23 cellular contexts compared by ENCODE assay signal in genomic region chr13:31195616-31196015, GRCh38. TPM values are rescaled to one million over a fixed set of nuclear protein-coding genes. Genes with fewer than 3 reads are reported as not detected.
DNase-seq lines count a peak whose midpoint lies in the region; TF ChIP-seq lines count a peak whose summit lies in the region.
"Had no signal": no experiment of that assay in that cellular context is flagged by ENCODE, and none has a peak within 500 bp of the region (broad histone marks: within the 10 kb centered on the region; RNA-seq: fewer than 3 reads in every experiment).

No MANE protein-coding gene starts in this region.

- DNase-seq in mammary epithelial cell (peak; percentile 16), MCF 10A (ENCODE audit: unreplicated experiment) (no peak), epithelial cell of esophagus (ENCODE audit: low read depth) (peak; percentile 26), pons (ENCODE audit: low spot score) (peak; percentile 30), H4 (ENCODE audit: low spot score) (no peak), HEK293T (ENCODE audit: extremely low spot score) (no peak)
- no peak for DNase-seq in effector CD8-positive, alpha-beta T cell (lab: John Stamatoyannopoulos, UW)
- DNase-seq: BE2C; DMS153; DND-41; H7; MG63; NCI-H1105 treated with DMSO at 0.1 percent for 48 hours; NCI-H2029 treated with DMSO at 0.1 percent for 48 hours; NCI-H446 treated with DMSO at 0.1 percent for 48 hours; NCI-H526; NCI-H82; NK-92 treated with Interleukin-12 subunit alpha and Interleukin-12 subunit beta, amount 100 ng/mL, for 24 hours; PC-3 had no signal

- H3K4me3 ChIP-seq in mammary epithelial cell (replicated peaks in 1 of 3; ENCODE audit: insufficient read depth in 1 of 3, low read depth in 2 of 3, low read length in 3 of 3) (no peak overlapping the region), epithelial cell of esophagus (ENCODE audit: low read length) (no peak overlapping the region)
- H3K4me3 ChIP-seq: K562, MG63, SJCRH30 had no signal

- H3K27ac Mint-ChIP-seq in MCF 10A (ENCODE audit: low read depth, unreplicated experiment), result no peak overlapping the region
- H3K27ac Mint-ChIP-seq: CD14-positive monocyte had no signal

- BruUV-seq in mammary epithelial cell (replicated peaks; lab: Mats Ljungman, UMichigan) (no TSS peak), MCF 10A (replicated peaks; lab: Mats Ljungman, UMichigan) (no TSS peak)

- no peak overlapping the region for H3K27ac ChIP-seq in mammary epithelial cell (ENCODE audit: insufficient read depth, low read depth, low read length)
- H3K27ac ChIP-seq: 22Rv1, SJCRH30 had no signal

- in situ Hi-C loops in mammary epithelial cell (cut with MboI; ENCODE audit: low sequenced_read_pairs in 2 of 2), result no loop called here

- H3K9me3 Mint-ChIP-seq in MCF 10A (ENCODE audit: unreplicated experiment), result no peaks in the 10 kb centered on the region

- no peak overlapping the region for H3K9ac ChIP-seq in mammary epithelial cell (ENCODE audit: insufficient read depth, low read length)

- H3K36me3 Mint-ChIP-seq in MCF 10A (ENCODE audit: insufficient read depth, unreplicated experiment), result no peaks in the 10 kb centered on the region
- H3K36me3 Mint-ChIP-seq: CD14-positive monocyte had no signal

- no peaks in the 10 kb centered on the region for H3K27me3 ChIP-seq in mammary epithelial cell (ENCODE audit: insufficient read depth, low read length)
- H3K27me3 ChIP-seq: MG63 had no signal

- H3K4me2 ChIP-seq in mammary epithelial cell (ENCODE audit: insufficient read depth, low read depth, low read length), result no peak overlapping the region

- no peaks in the 10 kb centered on the region for H3K79me2 ChIP-seq in mammary epithelial cell (ENCODE audit: insufficient read depth, low read length)

- H2AFZ ChIP-seq in mammary epithelial cell (ENCODE audit: low read depth, low read length), result no peak overlapping the region

- H3K4me1 Mint-ChIP-seq in MCF 10A (ENCODE audit: insufficient read depth, unreplicated experiment), result no peaks in the 10 kb centered on the region

- H3K36me3 ChIP-seq in mammary epithelial cell (ENCODE audit: insufficient read depth, low read length), result no peaks in the 10 kb centered on the region
- H3K36me3 ChIP-seq: BE2C, MG63, SJCRH30 had no signal

- no peaks in the 10 kb centered on the region for H3K9me3 ChIP-seq in mammary epithelial cell (replicated peaks; ENCODE audit: insufficient read depth, low read length)
- H3K9me3 ChIP-seq: BE2C, MG63, SJCRH30 had no signal

- no peaks in the 10 kb centered on the region for H3K4me1 ChIP-seq in mammary epithelial cell (ENCODE audit: insufficient read depth, low read length)
- H3K4me1 ChIP-seq: BE2C had no signal

- no peak overlapping the region for H3K4me3 Mint-ChIP-seq in MCF 10A (ENCODE audit: unreplicated experiment)
- H3K4me3 Mint-ChIP-seq: CD14-positive monocyte had no signal

- 90% methylated on average over 4 of the region's 4 CpGs for WGBS in mammary epithelial cell (ENCODE audit: low coverage, missing lambda C conversion rate)

- no peaks in the 10 kb centered on the region for H4K20me1 ChIP-seq in mammary epithelial cell (ENCODE audit: insufficient read depth, low read length)

- CTCF ChIA-PET in mammary epithelial cell (lab: Charles Lee; ENCODE audit: low non-redundant PET), result no interaction called here
- CTCF ChIA-PET in MCF 10A (lab: Yijun Ruan, JAX), result interaction anchor here (1.1 kb wide), 1 partner anchor 41 kb away, joined by 4 read pairs; no protein-coding TSS in a partner anchor
- CTCF ChIA-PET in HEK293T (lab: Yijun Ruan, JAX), result no interaction called here

- POLR2A ChIA-PET in MCF 10A (lab: Yijun Ruan, JAX), result interaction anchor here (0.7 to 1.2 kb wide), 2 partner anchors 16 to 37 kb away, joined by 3 read pairs; no protein-coding TSS in a partner anchor
- POLR2A ChIA-PET in HEK293T (lab: Yijun Ruan, JAX), result no interaction called here

- H3K27me3 Mint-ChIP-seq in MCF 10A (ENCODE audit: insufficient read depth, unreplicated experiment), result peaks cover 11% of the 10 kb centered on the region

- intact Hi-C loops in mammary epithelial cell (cut with micrococcal nuclease) (no loop called here), MCF 10A (cut with micrococcal nuclease) (no loop called here)

- TF ChIP-seq CTCF in mammary epithelial cell (conservative IDR thresholded peaks at IDR 0.05 in 1 of 2, IDR thresholded peaks at IDR 0.05 in 1 of 2; ENCODE audit: extremely low read depth in 1 of 2, insufficient read depth in 1 of 2, low read depth in 1 of 2, low read length in 2 of 2) (no peak), MCF 10A (IDR thresholded peaks at IDR 0.05; ENCODE audit: unreplicated experiment) (no peak), epithelial cell of esophagus (IDR thresholded peaks at IDR 0.05; ENCODE audit: insufficient read depth, low read depth, low read length, missing control alignments) (no peak)

- dilution Hi-C loops in mammary epithelial cell (cut with HindIII; ENCODE audit: low sequenced_read_pairs), result no loop called here

TF ChIP-seq in HEK293T, 16 proteins besides CTCF, POLR2A, EP300 and RAD21:
- TF ChIP-seq SUZ12 (IDR thresholded peaks at IDR 0.05) (no peak), ELF4 (IDR thresholded peaks at IDR 0.05) (no peak), PKNOX1 (IDR thresholded peaks at IDR 0.05) (no peak), FOXM1 (IDR thresholded peaks at IDR 0.05; ENCODE audit: borderline replicate concordance) (no peak), FOXK2 (IDR thresholded peaks at IDR 0.05) (no peak), NFRKB (IDR thresholded peaks at IDR 0.05) (no peak), ARNT (IDR thresholded peaks at IDR 0.05) (no peak), CTBP1 (IDR thresholded peaks at IDR 0.05; ENCODE audit: borderline replicate concordance) (no peak), ZNF384 (IDR thresholded peaks at IDR 0.05) (no peak), TARDBP (IDR thresholded peaks at IDR 0.05) (no peak), FOXA1 (IDR thresholded peaks at IDR 0.05) (no peak), SP1 (IDR thresholded peaks at IDR 0.05) (no peak), BHLHE40 (IDR thresholded peaks at IDR 0.05; ENCODE audit: borderline replicate concordance) (no peak), L3MBTL2 (conservative IDR thresholded peaks at IDR 0.05) (no peak), HDGF (IDR thresholded peaks at IDR 0.05; ENCODE audit: borderline replicate concordance) (no peak), LEF1 (IDR thresholded peaks at IDR 0.05; ENCODE audit: borderline replicate concordance) (no peak)

RNA-seq across cellular contexts. Expression of gene B3GLCT, which starts 4.2 kb away (rescaled TPM):
- total RNA-seq in mammary epithelial cell, result 1 to 10 TPM; 5.9 to 9.3 TPM
- polyA plus RNA-seq in mammary epithelial cell, result 2.3 TPM
- polyA minus RNA-seq in mammary epithelial cell, result 4.4 TPM
- 1.7 and 1.9 TPM in 2 replicates for total RNA-seq in MCF 10A (2022)
- total RNA-seq in H4 (2014; rRNA removed; shearing (Covaris generic)), result 10.3 and 10.9 TPM in 2 replicates

RNA-seq across cellular contexts. Expression of gene HSPH1, which starts 33.9 kb away (rescaled TPM):
- total RNA-seq in mammary epithelial cell (100 to 1,000 TPM in 1 of 2 donors, 10 to 100 TPM in 1; 49.0 to 113 TPM), MCF 10A (2022) (67.8 and 71.8 TPM in 2 replicates)
- polyA plus RNA-seq in mammary epithelial cell, result 45.2 TPM
- polyA minus RNA-seq in mammary epithelial cell, result 50.3 TPM
- 37.7 and 47.6 TPM in 2 replicates for total RNA-seq in H4 (2014; rRNA removed; shearing (Covaris generic))

Comparison
In these comparisons a context has a peak if more than half of its experiments do, and no peak if none do; other contexts are left out.
1. DNase-seq: peak in mammary epithelial cell (single experiment), epithelial cell of esophagus (single experiment) and pons (single experiment); none in MCF 10A (single experiment), H4 (single experiment), HEK293T (single experiment) and effector CD8-positive, alpha-beta T cell (single experiment).